1 cellular context compared by ENCODE assay signal in the genomic region with DNA sequence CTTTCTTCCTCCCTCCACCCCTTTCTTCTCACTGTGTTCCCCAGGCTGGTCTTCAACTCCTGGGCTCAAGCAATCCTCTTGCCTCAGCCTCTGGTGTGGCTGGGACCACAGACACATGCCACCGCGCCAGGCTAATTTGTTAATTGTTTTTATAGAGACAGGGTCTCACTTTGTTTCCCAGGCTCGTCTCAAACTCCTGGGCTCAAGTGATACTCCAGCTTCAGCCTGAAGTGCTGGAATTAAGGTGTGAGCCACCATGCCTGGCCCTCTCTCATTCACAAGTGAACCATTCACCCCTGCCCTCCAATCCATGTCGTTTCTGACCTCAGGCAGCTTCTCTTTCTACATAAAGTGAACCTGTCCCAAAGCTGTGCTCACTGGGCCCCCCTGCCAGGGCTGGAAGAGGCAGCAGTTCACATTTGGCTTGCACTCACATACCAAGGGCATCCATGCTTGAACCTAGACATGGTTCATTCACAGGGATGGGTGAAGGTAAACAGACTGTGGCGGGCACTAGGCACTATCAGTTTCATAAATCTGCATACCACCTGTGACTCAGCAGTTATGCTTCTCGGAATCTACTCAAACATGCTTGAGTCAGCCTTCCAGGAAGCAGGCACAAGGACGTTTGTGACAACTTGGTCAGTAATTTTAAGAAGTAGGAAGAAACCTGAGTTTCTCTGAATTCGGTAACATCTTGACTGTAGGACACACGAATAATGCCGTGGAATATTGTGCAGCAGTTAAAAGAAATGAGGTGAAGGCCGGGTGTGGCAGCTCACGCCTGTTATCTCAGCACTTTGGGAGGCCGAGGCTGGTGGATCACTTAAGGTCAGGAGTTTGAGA.
A peak's percentile ranks its signal among the peaks of the same experiment; 100 is the strongest.
TF ChIP-seq lines count a peak whose summit lies in the region.

No MANE protein-coding gene starts in this region.

TF ChIP-seq in IMR-90, 13 proteins besides CTCF, POLR2A, EP300 and RAD21:
- TF ChIP-seq CHD1 (IDR thresholded peaks at IDR 0.05; ENCODE audit: low read depth, low read length): no peak
- TF ChIP-seq SMC3 (IDR thresholded peaks at IDR 0.05; ENCODE audit: low read depth, low read length): no peak
- TF ChIP-seq RFX5 (IDR thresholded peaks at IDR 0.05; ENCODE audit: low read depth, low read length): no peak
- peak; percentile 99 for TF ChIP-seq NFE2L2 (IDR thresholded peaks at IDR 0.05; ENCODE audit: low read depth, low read length)
- TF ChIP-seq BHLHE40 (IDR thresholded peaks at IDR 0.05; ENCODE audit: low read depth, low read length): 0 out of 2 replicates have a peak, but pooled peaks have one; percentile 19
- TF ChIP-seq MAZ (IDR thresholded peaks at IDR 0.05; ENCODE audit: borderline replicate concordance, low read depth, low read length): no peak
- TF ChIP-seq FOS (IDR thresholded peaks at IDR 0.05; ENCODE audit: low read depth, low read length): peak; percentile 85
- 0 out of 2 replicates have a peak, but pooled peaks have one; percentile 39 for TF ChIP-seq MXI1 (IDR thresholded peaks at IDR 0.05; ENCODE audit: borderline replicate concordance, low read depth, low read length)
- TF ChIP-seq, protein P1, sequence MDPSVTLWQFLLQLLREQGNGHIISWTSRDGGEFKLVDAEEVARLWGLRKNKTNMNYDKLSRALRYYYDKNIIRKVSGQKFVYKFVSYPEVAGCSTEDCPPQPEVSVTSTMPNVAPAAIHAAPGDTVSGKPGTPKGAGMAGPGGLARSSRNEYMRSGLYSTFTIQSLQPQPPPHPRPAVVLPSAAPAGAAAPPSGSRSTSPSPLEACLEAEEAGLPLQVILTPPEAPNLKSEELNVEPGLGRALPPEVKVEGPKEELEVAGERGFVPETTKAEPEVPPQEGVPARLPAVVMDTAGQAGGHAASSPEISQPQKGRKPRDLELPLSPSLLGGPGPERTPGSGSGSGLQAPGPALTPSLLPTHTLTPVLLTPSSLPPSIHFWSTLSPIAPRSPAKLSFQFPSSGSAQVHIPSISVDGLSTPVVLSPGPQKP (IDR thresholded peaks at IDR 0.05; ENCODE audit: borderline replicate concordance, low read depth, low read length): no peak
- peak; percentile 92 for TF ChIP-seq MAFK (IDR thresholded peaks at IDR 0.05; ENCODE audit: low read depth, low read length)
- TF ChIP-seq RCOR1 (IDR thresholded peaks at IDR 0.05; ENCODE audit: insufficient replicate concordance, low read length): peak; percentile 69
- TF ChIP-seq, protein P2, sequence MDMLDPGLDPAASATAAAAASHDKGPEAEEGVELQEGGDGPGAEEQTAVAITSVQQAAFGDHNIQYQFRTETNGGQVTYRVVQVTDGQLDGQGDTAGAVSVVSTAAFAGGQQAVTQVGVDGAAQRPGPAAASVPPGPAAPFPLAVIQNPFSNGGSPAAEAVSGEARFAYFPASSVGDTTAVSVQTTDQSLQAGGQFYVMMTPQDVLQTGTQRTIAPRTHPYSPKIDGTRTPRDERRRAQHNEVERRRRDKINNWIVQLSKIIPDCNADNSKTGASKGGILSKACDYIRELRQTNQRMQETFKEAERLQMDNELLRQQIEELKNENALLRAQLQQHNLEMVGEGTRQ (IDR thresholded peaks at IDR 0.05; ENCODE audit: low read depth, low read length): no peak
- no peak for TF ChIP-seq CEBPB (IDR thresholded peaks at IDR 0.05; ENCODE audit: low read depth, low read length)
